1 cellular context compared by ENCODE assay signal in the genomic region with DNA sequence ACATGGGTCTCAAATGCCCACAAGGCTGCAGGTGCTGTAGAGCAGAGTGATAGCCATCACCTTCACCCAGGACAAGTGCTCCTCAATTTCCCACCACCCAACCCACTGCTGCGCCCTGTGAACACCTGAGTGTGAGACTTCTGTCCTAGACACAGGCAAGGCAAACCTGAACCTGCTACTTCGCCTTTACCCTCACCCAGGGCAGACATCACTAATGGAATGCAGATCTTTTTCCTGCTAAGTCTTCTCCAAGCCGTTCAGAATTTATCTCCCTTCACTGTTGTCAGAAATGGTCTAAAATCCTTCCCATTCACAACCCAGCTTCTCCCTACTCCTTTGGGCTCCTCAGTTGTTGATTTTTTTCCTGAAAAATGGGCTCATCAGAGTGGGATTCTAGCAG.
TF ChIP-seq lines count a peak whose summit lies in the region.

No MANE protein-coding gene starts in this region.

TF ChIP-seq in H1, 55 proteins besides CTCF, POLR2A, EP300 and RAD21 (continued from another document):
- TF ChIP-seq, protein P1, sequence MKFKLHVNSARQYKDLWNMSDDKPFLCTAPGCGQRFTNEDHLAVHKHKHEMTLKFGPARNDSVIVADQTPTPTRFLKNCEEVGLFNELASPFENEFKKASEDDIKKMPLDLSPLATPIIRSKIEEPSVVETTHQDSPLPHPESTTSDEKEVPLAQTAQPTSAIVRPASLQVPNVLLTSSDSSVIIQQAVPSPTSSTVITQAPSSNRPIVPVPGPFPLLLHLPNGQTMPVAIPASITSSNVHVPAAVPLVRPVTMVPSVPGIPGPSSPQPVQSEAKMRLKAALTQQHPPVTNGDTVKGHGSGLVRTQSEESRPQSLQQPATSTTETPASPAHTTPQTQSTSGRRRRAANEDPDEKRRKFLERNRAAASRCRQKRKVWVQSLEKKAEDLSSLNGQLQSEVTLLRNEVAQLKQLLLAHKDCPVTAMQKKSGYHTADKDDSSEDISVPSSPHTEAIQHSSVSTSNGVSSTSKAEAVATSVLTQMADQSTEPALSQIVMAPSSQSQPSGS (IDR thresholded peaks at IDR 0.05; ENCODE audit: low read length), result no peak
- TF ChIP-seq EGR1 (IDR thresholded peaks at IDR 0.05; ENCODE audit: borderline replicate concordance, low read depth, low read length) (no peak), POU5F1 (IDR thresholded peaks at IDR 0.05; ENCODE audit: low read depth, low read length) (no peak), HDAC6 (IDR thresholded peaks at IDR 0.05; ENCODE audit: low read depth, low read length) (no peak), ZNF274 (IDR thresholded peaks at IDR 0.05; ENCODE audit: borderline replicate concordance, extremely low read depth, low read length) (no peak), TAF1 (IDR thresholded peaks at IDR 0.05; ENCODE audit: low read depth, low read length) (no peak), CBX5 (IDR thresholded peaks at IDR 0.05; ENCODE audit: low read depth, low read length) (no peak), SIN3A (conservative IDR thresholded peaks at IDR 0.05 in 1 of 2, IDR thresholded peaks at IDR 0.05 in 1 of 2; ENCODE audit: low read depth in 1 of 2, low read length in 2 of 2) (no peak), POLR2AphosphoS5 (IDR thresholded peaks at IDR 0.05; ENCODE audit: low read depth, low read length) (no peak)
- TF ChIP-seq, protein P2, sequence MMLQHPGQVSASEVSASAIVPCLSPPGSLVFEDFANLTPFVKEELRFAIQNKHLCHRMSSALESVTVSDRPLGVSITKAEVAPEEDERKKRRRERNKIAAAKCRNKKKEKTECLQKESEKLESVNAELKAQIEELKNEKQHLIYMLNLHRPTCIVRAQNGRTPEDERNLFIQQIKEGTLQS (IDR thresholded peaks at IDR 0.05; ENCODE audit: insufficient read depth, low read depth, low read length), result no peak
- TF ChIP-seq, protein P3, sequence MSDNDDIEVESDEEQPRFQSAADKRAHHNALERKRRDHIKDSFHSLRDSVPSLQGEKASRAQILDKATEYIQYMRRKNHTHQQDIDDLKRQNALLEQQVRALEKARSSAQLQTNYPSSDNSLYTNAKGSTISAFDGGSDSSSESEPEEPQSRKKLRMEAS (IDR thresholded peaks at IDR 0.05), result no peak
